Comparison of ENCODE assay signal across 8 cellular contexts in genomic region chr1:37931148-37931492, GRCh38. TPM values are rescaled to one million over a fixed set of nuclear protein-coding genes. Genes with fewer than 3 reads are reported as not detected.
A peak's percentile ranks its signal among the peaks of the same experiment; 100 is the strongest.
DNase-seq lines count a peak whose midpoint lies in the region; TF ChIP-seq lines count a peak whose summit lies in the region.

No MANE protein-coding gene starts in this region.

- no peak for TF ChIP-seq CTCF in RWPE1 (conservative IDR thresholded peaks at IDR 0.05; ENCODE audit: low read depth)
- no peak for TF ChIP-seq CTCF in endodermal cell (conservative IDR thresholded peaks at IDR 0.05)
- TF ChIP-seq CTCF in nephron (IDR thresholded peaks at IDR 0.05; ENCODE audit: unreplicated experiment in 3 of 3) = no peak

- peak overlapping the region; percentile 92 for H3K4me3 ChIP-seq in endodermal cell (ENCODE audit: low read length)

- H3K36me3 ChIP-seq in endodermal cell (ENCODE audit: control insufficient read depth, insufficient read depth, low read length) = no peaks in the 10 kb centered on the region

- no peaks in the 10 kb centered on the region for H3K9me3 ChIP-seq in endodermal cell (ENCODE audit: control insufficient read depth, low read length)

- H3K27ac ChIP-seq in RWPE1 (peak overlapping the region; percentile 68), endodermal cell (ENCODE audit: low read depth, low read length) (no peak overlapping the region)

- H3K9me3 Mint-ChIP-seq in endodermal cell (no peaks in the 10 kb centered on the region), nephron (no peaks in the 10 kb centered on the region)

- peak overlapping the region; percentile 67 for H3K9ac ChIP-seq in endodermal cell (ENCODE audit: extremely low read depth, low read length, poor library complexity, severe bottlenecking)

- peak; percentile 42 for DNase-seq in DMS 273 (lab: John Stamatoyannopoulos, UW; ENCODE audit: unreplicated experiment)
- DNase-seq in DMS 273 treated with DMSO at 0.1 percent for 48 hours (lab: John Stamatoyannopoulos, UW) = no peak
- no peak for DNase-seq in RWPE1 (ENCODE audit: low spot score)
- no peak for DNase-seq in endodermal cell
- no peak for DNase-seq in NCI-H345 (lab: John Stamatoyannopoulos, UW)
- DNase-seq in NCI-H1092 (lab: John Stamatoyannopoulos, UW) = no peak
- DNase-seq in NCI-H2227 treated with DMSO at 0.1 percent for 48 hours (lab: John Stamatoyannopoulos, UW) = no peak

- no peaks in the 10 kb centered on the region for H3K4me1 ChIP-seq in endodermal cell (ENCODE audit: control insufficient read depth, insufficient read depth, low read length)

- CTCF ChIA-PET in RWPE1 (lab: Yijun Ruan, JAX) = interaction anchor here (0.6 kb wide), 1 partner anchor 90 kb away, joined by 3 read pairs; no protein-coding TSS in a partner anchor

- H3K4me3 Mint-ChIP-seq in endodermal cell (peak overlapping the region; percentile 85), nephron (peak overlapping the region; percentile 87 to 89 (median 88))

- WGBS in endodermal cell (ENCODE audit: insufficient coverage in 1 of 2, insufficient read length in 1 of 2), 2 experiments = 9% methylated on average over 15 of the region's 15 CpGs; no CpG with 5 or more reads in 1 of the 2 experiments

- no peaks in the 10 kb centered on the region for H3K27me3 Mint-ChIP-seq in endodermal cell (ENCODE audit: insufficient read depth)
- no peaks in the 10 kb centered on the region for H3K27me3 Mint-ChIP-seq in nephron (ENCODE audit: low read depth)

- H3K27ac Mint-ChIP-seq in endodermal cell (peak overlapping the region; percentile 90), nephron (peak overlapping the region in 2 of 3 experiments; percentile 50 to 68)

- peaks cover 15% of the 10 kb centered on the region for H3K4me1 Mint-ChIP-seq in endodermal cell
- peaks cover 9% of the 10 kb centered on the region for H3K4me1 Mint-ChIP-seq in nephron

- POLR2A ChIA-PET in RWPE1 (lab: Yijun Ruan, JAX; ENCODE audit: low non-redundant PET) = interaction anchor here (0.6 to 0.7 kb wide), 2 partner anchors 37 to 1888 kb away, joined by 3 to 4 read pairs; no protein-coding TSS in a partner anchor

- H3K36me3 Mint-ChIP-seq in endodermal cell (ENCODE audit: low read depth) (peaks cover 8% of the 10 kb centered on the region), nephron (ENCODE audit: low read depth) (peaks cover 7% of the 10 kb centered on the region)

- H3K27me3 ChIP-seq in endodermal cell (ENCODE audit: control insufficient read depth, insufficient read depth, low read length, poor library complexity, severe bottlenecking) = no peaks in the 10 kb centered on the region

RNA-seq across cellular contexts. Expression of gene INPP5B, which starts 15.7 kb away (rescaled TPM):
- 10 to 100 TPM; 19.9 to 21.4 TPM for total RNA-seq in endodermal cell
- polyA plus RNA-seq in endodermal cell (2013, experiment 1 of 2) = 15.5 TPM
- polyA plus RNA-seq in endodermal cell (2013, experiment 2 of 2) = 14.5 TPM

RNA-seq across cellular contexts. Expression of gene SF3A3, which starts 58.7 kb away (rescaled TPM):
- 10 to 100 TPM; 89.3 to 97.0 TPM for total RNA-seq in endodermal cell
- 86.4 TPM for polyA plus RNA-seq in endodermal cell (2013, experiment 1 of 2)
- polyA plus RNA-seq in endodermal cell (2013, experiment 2 of 2) = 84.4 TPM
